In genomic region chr11:102452461-102453285, GRCh38 we compare ENCODE assay signal across 8 cellular contexts.
DNase-seq lines count a peak whose midpoint lies in the region; ATAC-seq and TF ChIP-seq lines count a peak whose summit lies in the region.

Gene TMEM123, minus strand, starts transcription at chr11:102452765. Its CDS starts 142 bp downstream, at chr11:102452623.

- peak within 1 kb of the TSS; percentile 84 for H3K27ac ChIP-seq in cingulate gyrus (ENCODE audit: low read depth, low read length)
- peak within 1 kb of the TSS; percentile 90 for H3K27ac ChIP-seq in layer of hippocampus (ENCODE audit: low read depth, low read length)

- ATAC-seq in GM18867 (IDR thresholded peaks at IDR 0.05; ENCODE audit: unreplicated experiment): peak; percentile 72
- ATAC-seq in HG03097 (IDR thresholded peaks at IDR 0.05; ENCODE audit: low FRiP score, unreplicated experiment): peak; percentile 51

- POLR2A ChIA-PET in AG04449 (lab: Yijun Ruan, JAX): no interaction called here

- no peak for TF ChIP-seq CTCF in AG04449 (IDR thresholded peaks at IDR 0.05; ENCODE audit: insufficient read depth, low read length, missing control alignments)

- no peaks in the 10 kb centered on the region for H3K27me3 ChIP-seq in layer of hippocampus (ENCODE audit: control insufficient read depth, insufficient read depth, low read length)

- no peak for DNase-seq in AG04449 (ENCODE audit: low read depth, low spot score)
- DNase-seq in NCI-H446 (lab: John Stamatoyannopoulos, UW): peak; percentile 52 to 63
- peak; percentile 85 to 87 for DNase-seq in activated CD4-positive, alpha-beta T cell treated with anti-CD3 and anti-CD28 coated beads for 4 hours
- DNase-seq in stimulated activated CD4-positive, alpha-beta T cell treated with anti-CD3 and anti-CD28 coated beads, Interleukin-1b, Interleukin-23, amount 100 ng/mL, for 48 hours: peak; percentile 88

- H3K4me3 ChIP-seq in AG04449 (ENCODE audit: low read depth, low read length): peak within 1 kb of the TSS; percentile 89

- CTCF ChIA-PET in AG04449 (lab: Yijun Ruan, JAX): interaction anchor here (1.0 to 2.3 kb wide), 3 partner anchors 43 to 214 kb away, joined by 3 to 13 read pairs (median 3); no protein-coding TSS in a partner anchor
